8 cellular contexts compared by ENCODE assay signal in the genomic region with DNA sequence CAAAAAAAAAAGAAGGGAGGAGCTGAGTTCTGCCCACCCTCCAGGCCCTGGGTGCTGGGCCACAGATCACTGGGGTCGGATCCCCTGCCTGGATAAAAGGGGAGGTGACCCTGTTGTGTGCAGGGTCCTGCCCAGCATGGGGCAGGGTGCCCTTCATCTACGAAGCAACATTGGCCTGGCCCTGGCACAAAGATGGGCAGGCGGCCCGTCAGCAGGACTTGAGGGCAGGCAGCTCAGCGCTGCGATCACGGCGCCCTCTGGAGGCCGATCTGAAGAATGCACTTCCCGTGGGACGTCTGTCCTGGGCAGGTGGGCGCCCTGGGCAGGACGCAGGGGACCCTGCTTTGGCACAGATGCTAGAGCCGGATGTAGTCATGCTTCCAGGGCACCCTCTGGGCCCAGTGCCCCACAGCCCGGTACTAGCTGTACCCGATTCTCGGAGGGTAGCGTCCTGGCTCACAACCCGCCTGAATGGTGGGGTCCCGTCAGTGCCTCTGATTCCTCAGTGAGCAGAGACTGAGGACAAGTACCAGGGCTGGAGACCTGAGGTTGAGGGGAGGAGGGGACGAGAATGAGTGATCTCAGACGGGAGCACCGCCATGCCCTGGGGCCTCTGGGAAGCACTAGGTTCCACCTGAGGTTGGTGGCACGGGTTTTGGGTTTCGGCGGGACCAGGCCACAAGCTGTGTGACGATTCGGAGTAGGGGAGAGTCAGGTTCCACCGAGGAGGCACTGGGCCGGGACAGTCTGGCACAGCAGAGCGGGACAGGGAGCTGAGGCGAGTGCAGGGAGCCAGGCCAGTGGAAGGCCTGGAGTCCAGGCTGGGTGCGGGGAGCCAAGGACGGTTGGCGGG. TPM values are rescaled to one million over a fixed set of nuclear protein-coding genes. Genes with fewer than 3 reads are reported as not detected.
DNase-seq lines count a peak whose midpoint lies in the region; ATAC-seq lines count a peak whose summit lies in the region.

No MANE protein-coding gene starts in this region.

- peaks cover 41% of the 10 kb centered on the region for H3K4me1 Mint-ChIP-seq in activated CD4-positive, alpha-beta memory T cell treated with anti-CD3 and anti-CD28 coated beads for 36 hours (ENCODE audit: low read depth)

- H3K36me3 Mint-ChIP-seq in activated CD4-positive, alpha-beta memory T cell treated with anti-CD3 and anti-CD28 coated beads for 36 hours: peaks cover 24% of the 10 kb centered on the region

- peak; percentile 41 for DNase-seq in CMK (ENCODE audit: low read depth)
- DNase-seq in NCI-H345 treated with DMSO at 0.1 percent for 48 hours (lab: John Stamatoyannopoulos, UW; ENCODE audit: unreplicated experiment): peak; percentile 13
- peak; percentile 78 for DNase-seq in activated CD4-positive, alpha-beta memory T cell treated with anti-CD3 and anti-CD28 coated beads for 36 hours
- peak; percentile 51 for DNase-seq in effector CD8-positive, alpha-beta T cell (lab: John Stamatoyannopoulos, UW)
- DNase-seq in mesenchymal stem cell: peak; percentile 55
- DNase-seq in stimulated activated naive CD4-positive, alpha-beta T cell (lab: John Stamatoyannopoulos, UW): peak; percentile 44 to 78 (median 64)
- no peak for DNase-seq in NCI-H187 (lab: John Stamatoyannopoulos, UW)

- intact Hi-C loops in activated CD4-positive, alpha-beta memory T cell treated with anti-CD3 and anti-CD28 coated beads for 36 hours (cut with micrococcal nuclease): loop anchor here (1.0 to 5.0 kb wide), 4 partner anchors 16 to 208 kb away; partner anchors contain the start of genes CNNM4 and NEURL3

- peaks cover 4% of the 10 kb centered on the region for H3K9me3 Mint-ChIP-seq in activated CD4-positive, alpha-beta memory T cell treated with anti-CD3 and anti-CD28 coated beads for 36 hours

- peaks cover 0 to 6% of the 10 kb centered on the region in 2 experiments for H3K27me3 ChIP-seq in mesenchymal stem cell (ENCODE audit: control insufficient read depth in 1 of 2, insufficient read depth in 1 of 2, low read length in 2 of 2)

- H3K27ac Mint-ChIP-seq in activated CD4-positive, alpha-beta memory T cell treated with anti-CD3 and anti-CD28 coated beads for 36 hours: peak overlapping the region; percentile 77

- H2AFZ ChIP-seq in mesenchymal stem cell (ENCODE audit: low read depth, low read length): peak overlapping the region; percentile 24

- peak; percentile 58 for ATAC-seq in GM21723 (IDR thresholded peaks at IDR 0.05; ENCODE audit: unreplicated experiment)

- peak overlapping the region; percentile 37 for H3K9ac ChIP-seq in mesenchymal stem cell (ENCODE audit: low read length)

- H3K4me2 ChIP-seq in mesenchymal stem cell (ENCODE audit: low read length, poor library complexity, severe bottlenecking): peak overlapping the region; percentile 1

- peaks cover 1% of the 10 kb centered on the region for H3K27me3 Mint-ChIP-seq in activated CD4-positive, alpha-beta memory T cell treated with anti-CD3 and anti-CD28 coated beads for 36 hours

- peaks cover 24 to 36% of the 10 kb centered on the region in 2 experiments for H3K36me3 ChIP-seq in mesenchymal stem cell (ENCODE audit: control insufficient read depth in 1 of 2, insufficient read depth in 2 of 2, low read depth in 1 of 2, low read length in 2 of 2)

- no peak overlapping the region for H4K8ac ChIP-seq in mesenchymal stem cell (ENCODE audit: low read length)

- no peak overlapping the region for H3K4me3 ChIP-seq in mesenchymal stem cell (ENCODE audit: insufficient read depth in 1 of 2, low read depth in 1 of 2, low read length in 2 of 2)

- H3K18ac ChIP-seq in mesenchymal stem cell (ENCODE audit: low read depth in 1 of 2, low read length in 2 of 2): no peak overlapping the region

- no peak overlapping the region for H3K4ac ChIP-seq in mesenchymal stem cell (ENCODE audit: low read depth in 1 of 2, low read length in 2 of 2)

- no peak overlapping the region for H2BK5ac ChIP-seq in mesenchymal stem cell (ENCODE audit: low read depth, low read length, poor library complexity, severe bottlenecking)

- CTCF ChIA-PET in activated CD4-positive, alpha-beta memory T cell treated with anti-CD3 and anti-CD28 coated beads for 36 hours (lab: Charles Lee): interaction anchor here (0.6 to 4.8 kb wide), 40 partner anchors 9 to 248 kb away, joined by 3 to 74 read pairs (median 5); partner anchors contain the start of genes ARID5A, NCAPH and NEURL3

- no peaks in the 10 kb centered on the region for H3K9me3 ChIP-seq in mesenchymal stem cell (ENCODE audit: control insufficient read depth, low read length)

- H3K27ac ChIP-seq in mesenchymal stem cell (ENCODE audit: low read length, poor library complexity, severe bottlenecking): no peak overlapping the region

- peak overlapping the region; percentile 43 for H3K4me3 Mint-ChIP-seq in activated CD4-positive, alpha-beta memory T cell treated with anti-CD3 and anti-CD28 coated beads for 36 hours

- H2BK120ac ChIP-seq in mesenchymal stem cell (ENCODE audit: low read depth, low read length): no peak overlapping the region

- POLR2A ChIA-PET in activated CD4-positive, alpha-beta memory T cell treated with anti-CD3 and anti-CD28 coated beads for 36 hours (lab: Charles Lee): interaction anchor here (0.6 to 4.4 kb wide), 8 partner anchors 15 to 416 kb away, joined by 3 to 54 read pairs (median 3); partner anchors contain the start of gene ARID5A

- no peak overlapping the region for H4K91ac ChIP-seq in mesenchymal stem cell (ENCODE audit: low read length)

- H2BK12ac ChIP-seq in mesenchymal stem cell (ENCODE audit: low read length in 2 of 2): no peak overlapping the region

- WGBS in mesenchymal stem cell: 49% methylated on average over 35 of the region's 35 CpGs

- H3K14ac ChIP-seq in mesenchymal stem cell (ENCODE audit: low read length in 2 of 2): no peak overlapping the region

- peaks cover 20% of the 10 kb centered on the region for H3K4me1 ChIP-seq in mesenchymal stem cell (ENCODE audit: control insufficient read depth, insufficient read depth, low read depth, low read length)

- peak overlapping the region; percentile 14 for H2AK5ac ChIP-seq in mesenchymal stem cell (ENCODE audit: low read length, severe bottlenecking)

- no peak overlapping the region for H3K23ac ChIP-seq in mesenchymal stem cell (ENCODE audit: low read length in 2 of 2)

- H3K79me1 ChIP-seq in mesenchymal stem cell (replicated peaks; ENCODE audit: low read length, poor library complexity, severe bottlenecking): no peaks in the 10 kb centered on the region

- no peak overlapping the region for H2BK15ac ChIP-seq in mesenchymal stem cell (ENCODE audit: low read depth, poor library complexity, severe bottlenecking)

RNA-seq across cellular contexts. Expression of gene ARID5A, which starts 18.0 kb away (rescaled TPM):
- total RNA-seq in activated CD4-positive, alpha-beta memory T cell treated with anti-CD3 and anti-CD28 coated beads for 36 hours: 100 to 1,000 TPM; 260 to 266 TPM
- 4.0 TPM for polyA plus RNA-seq in mesenchymal stem cell (2013, experiment 1 of 2)
- polyA plus RNA-seq in mesenchymal stem cell (2013, experiment 2 of 2): 3.9 TPM

RNA-seq across cellular contexts. Expression of gene NEURL3, which starts 49.4 kb away (rescaled TPM):
- 1 to 10 TPM in 1 of 2 experiments, under 1 TPM in 1; 0.87 to 1.1 TPM for total RNA-seq in activated CD4-positive, alpha-beta memory T cell treated with anti-CD3 and anti-CD28 coated beads for 36 hours
- polyA plus RNA-seq in mesenchymal stem cell (2013, experiment 1 of 2): not detected
- not detected for polyA plus RNA-seq in mesenchymal stem cell (2013, experiment 2 of 2)

Comparison
In these comparisons a context has a peak if more than half of its experiments do, and no peak if none do; other contexts are left out.
1. DNase-seq: peak in CMK (single experiment), NCI-H345 treated with DMSO at 0.1 percent for 48 hours (single experiment), activated CD4-positive, alpha-beta memory T cell treated with anti-CD3 and anti-CD28 coated beads for 36 hours (single experiment), effector CD8-positive, alpha-beta T cell (single experiment), mesenchymal stem cell (single experiment) and stimulated activated naive CD4-positive, alpha-beta T cell (6 of 6); none in NCI-H187 (0 of 2).